10 cellular contexts compared by ENCODE assay signal in the genomic region with DNA sequence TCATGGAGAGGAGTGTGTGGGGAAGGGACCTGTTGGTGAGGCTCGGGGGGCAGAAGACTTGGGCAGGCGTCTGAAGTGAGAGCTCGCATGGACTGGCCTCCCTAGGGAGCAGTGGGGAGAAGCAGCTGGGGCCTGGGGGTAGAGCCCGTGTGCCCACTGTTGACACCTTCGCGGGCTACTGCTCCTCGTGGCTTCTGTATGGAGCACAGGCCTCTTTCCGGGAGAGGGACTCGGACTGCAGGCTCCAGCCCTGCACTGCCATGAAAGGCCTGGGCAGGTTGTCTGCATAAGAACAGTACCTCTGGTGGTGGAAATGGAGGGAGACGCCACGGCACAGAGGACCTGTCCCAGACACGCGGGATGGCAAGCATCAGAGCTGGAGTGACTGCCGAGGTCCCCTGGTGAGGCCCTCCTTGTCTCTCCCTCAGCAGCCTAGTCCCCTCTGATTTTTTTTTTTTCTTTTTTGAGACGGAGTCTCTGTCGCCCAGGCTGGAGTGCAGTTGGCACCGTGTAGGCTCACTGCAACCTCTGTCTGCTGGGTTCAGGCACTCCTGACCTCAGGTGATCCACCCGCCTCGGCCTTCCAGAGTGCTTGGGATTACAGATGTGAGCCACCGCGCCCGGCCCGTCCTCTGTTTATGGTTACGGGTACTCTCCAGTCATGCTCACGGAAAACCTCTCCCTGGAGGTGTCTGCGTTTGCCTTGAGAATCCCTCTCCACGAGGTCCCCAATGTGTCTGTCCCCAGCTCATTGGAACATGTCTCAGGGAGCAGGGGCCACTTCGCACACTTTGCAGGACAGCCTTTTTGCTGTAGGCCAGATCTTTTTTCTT. TPM values are rescaled to one million over a fixed set of nuclear protein-coding genes. Genes with fewer than 3 reads are reported as not detected.
DNase-seq lines count a peak whose midpoint lies in the region; ATAC-seq and TF ChIP-seq lines count a peak whose summit lies in the region.
"Had no signal": no experiment of that assay in that cellular context is flagged by ENCODE, and none has a peak within 500 bp of the region (broad histone marks: within the 10 kb centered on the region; RNA-seq: fewer than 3 reads in every experiment).

No MANE protein-coding gene starts in this region.

- peak overlapping the region; percentile 98 for H4K8ac ChIP-seq in trophoblast cell (ENCODE audit: low read depth, low read length)

- H3K18ac ChIP-seq in trophoblast cell (ENCODE audit: low read length), result no peak overlapping the region

- peaks cover 14% of the 10 kb centered on the region for H3K4me1 ChIP-seq in CD4-positive, alpha-beta memory T cell (ENCODE audit: insufficient read depth, low read length)
- H3K4me1 ChIP-seq in HUES6 (ENCODE audit: control insufficient read depth, insufficient read depth, low read length) (peaks cover 51% of the 10 kb centered on the region), trophoblast cell (ENCODE audit: control insufficient read depth in 1 of 2, insufficient read depth in 2 of 2, low read length in 2 of 2) (peaks cover 21 to 28% of the 10 kb centered on the region in 2 experiments)

- H3K79me1 ChIP-seq in trophoblast cell (ENCODE audit: low read length), result peaks cover 27% of the 10 kb centered on the region

- H3K9ac ChIP-seq in HUES6 (ENCODE audit: low read length) (peak overlapping the region; percentile 83), trophoblast cell (ENCODE audit: low read length) (no peak overlapping the region)

- no peak for DNase-seq in CD4-positive, alpha-beta memory T cell
- DNase-seq in chondrocyte (ENCODE audit: low spot score) (no peak), trophoblast cell (no peak), ACHN (no peak), NCI-H524 (lab: John Stamatoyannopoulos, UW) (no peak), NCI-H2171 (lab: John Stamatoyannopoulos, UW) (no peak)
- DNase-seq: NCI-H526, T1000 had no signal

- H3K36me3 Mint-ChIP-seq in CD4-positive, alpha-beta memory T cell, result peaks cover 2 to 4% of the 10 kb centered on the region in 2 donors
- no peaks in the 10 kb centered on the region for H3K36me3 Mint-ChIP-seq in chondrocyte (ENCODE audit: low read depth)

- POLR2A ChIA-PET in CD4-positive, alpha-beta memory T cell (lab: Charles Lee; ENCODE audit: partially characterized antibody), result interaction anchor here (1.2 to 10.0 kb wide), 3 partner anchors 41 to 50 kb away, joined by 5 to 265 read pairs (median 84); a partner anchor contains a TSS

- no peak overlapping the region for H4K12ac ChIP-seq in trophoblast cell (ENCODE audit: low read depth, low read length)

- WGBS in trophoblast cell (ENCODE audit: extremely low coverage, insufficient coverage, insufficient read length), result no CpG with 5 or more reads among the region's 28 CpGs

- peaks cover 5 to 23% (median 13%) of the 10 kb centered on the region in 4 donors for H3K4me1 Mint-ChIP-seq in CD4-positive, alpha-beta memory T cell
- peaks cover 39% of the 10 kb centered on the region for H3K4me1 Mint-ChIP-seq in chondrocyte (ENCODE audit: low read depth)

- H2BK5ac ChIP-seq in trophoblast cell (ENCODE audit: low read depth, low read length, poor library complexity), result no peak overlapping the region

- no peak overlapping the region for H3K4me2 ChIP-seq in trophoblast cell (ENCODE audit: low read length)

- H3K23ac ChIP-seq in trophoblast cell (ENCODE audit: low read length), result no peak overlapping the region

- no peak overlapping the region for H3K4ac ChIP-seq in trophoblast cell (ENCODE audit: low read depth, low read length)

- no peak for TF ChIP-seq CTCF in chondrocyte (IDR thresholded peaks at IDR 0.05)

- H3K4me3 Mint-ChIP-seq in CD4-positive, alpha-beta memory T cell, result peak overlapping the region in 6 of 8 donors; percentile 6 to 80 (median 58)
- H3K4me3 Mint-ChIP-seq in chondrocyte (ENCODE audit: unreplicated experiment), result no peak overlapping the region

- CTCF ChIA-PET in CD4-positive, alpha-beta memory T cell (lab: Charles Lee; ENCODE audit: partially characterized antibody), result interaction anchor here (0.9 to 9.1 kb wide), 3 partner anchors 12 to 50 kb away, joined by 4 to 65 read pairs (median 49); no protein-coding TSS in a partner anchor

- H3K9me3 Mint-ChIP-seq in CD4-positive, alpha-beta memory T cell, result no peaks in the 10 kb centered on the region
- H3K9me3 Mint-ChIP-seq in chondrocyte (ENCODE audit: low read depth), result no peaks in the 10 kb centered on the region

- no peak overlapping the region for H2BK120ac ChIP-seq in trophoblast cell (ENCODE audit: insufficient read depth, low read length, poor library complexity)

- no peak for ATAC-seq in HG03442 (IDR thresholded peaks at IDR 0.05; ENCODE audit: unreplicated experiment)

- no peaks in the 10 kb centered on the region for H3K36me3 ChIP-seq in CD4-positive, alpha-beta memory T cell (ENCODE audit: insufficient read depth, low read length)
- H3K36me3 ChIP-seq in HUES6 (ENCODE audit: control insufficient read depth, insufficient read depth, low read length), result no peaks in the 10 kb centered on the region
- H3K36me3 ChIP-seq in trophoblast cell (ENCODE audit: control insufficient read depth in 1 of 2, insufficient read depth in 2 of 2, low read length in 2 of 2), result no peaks in the 10 kb centered on the region

- H3K4me3 ChIP-seq in CD4-positive, alpha-beta memory T cell (ENCODE audit: low read length in 2 of 2), result no peak overlapping the region
- H3K4me3 ChIP-seq in HUES6 (ENCODE audit: low read depth, low read length) (no peak overlapping the region), trophoblast cell (ENCODE audit: low read depth, low read length) (no peak overlapping the region)

- H3K9me3 ChIP-seq in CD4-positive, alpha-beta memory T cell (ENCODE audit: control insufficient read depth in 1 of 2, low read length in 2 of 2), result no peaks in the 10 kb centered on the region
- no peaks in the 10 kb centered on the region for H3K9me3 ChIP-seq in HUES6 (ENCODE audit: control insufficient read depth, insufficient read depth, low read depth, low read length)
- H3K9me3 ChIP-seq in trophoblast cell (ENCODE audit: insufficient read depth, low read depth, low read length), result peaks cover 3% of the 10 kb centered on the region

- H3K27me3 ChIP-seq in CD4-positive, alpha-beta memory T cell (ENCODE audit: insufficient read depth, low read length), result no peaks in the 10 kb centered on the region
- H3K27me3 ChIP-seq in HUES6 (ENCODE audit: control insufficient read depth, insufficient read depth, low read length) (peaks cover 4% of the 10 kb centered on the region; the same call in 1 of the 2 replicates), trophoblast cell (ENCODE audit: insufficient read depth, low read length) (no peaks in the 10 kb centered on the region)

- peak overlapping the region; percentile 61 for H2AK5ac ChIP-seq in trophoblast cell (ENCODE audit: low read length)

- no peak overlapping the region for H3K14ac ChIP-seq in trophoblast cell (ENCODE audit: low read length)

- peak overlapping the region in 6 of 7 donors; percentile 90 to 99 (median 97) for H3K27ac Mint-ChIP-seq in CD4-positive, alpha-beta memory T cell
- peak overlapping the region; percentile 5 for H3K27ac Mint-ChIP-seq in chondrocyte (ENCODE audit: unreplicated experiment)

- H2AFZ ChIP-seq in trophoblast cell (ENCODE audit: insufficient read depth, low read length, poor library complexity), result peak overlapping the region; percentile 15

- H3K27me3 Mint-ChIP-seq in CD4-positive, alpha-beta memory T cell, result no peaks in the 10 kb centered on the region
- no peaks in the 10 kb centered on the region for H3K27me3 Mint-ChIP-seq in chondrocyte (ENCODE audit: low read depth)

- no peak overlapping the region for H3K27ac ChIP-seq in CD4-positive, alpha-beta memory T cell (ENCODE audit: low read depth, low read length)
- H3K27ac ChIP-seq in HUES6 (ENCODE audit: low read depth, low read length), result no peak overlapping the region
- H3K27ac ChIP-seq in trophoblast cell (ENCODE audit: low read depth, low read length), result no peak overlapping the region

- in situ Hi-C loops in ACHN (cut with HindIII; ENCODE audit: low pct_ligation_motif_present, low pct_unique_long_range_greater_than_20kb, low sequenced_read_pairs), result no loop called here

- peak overlapping the region; percentile 98 for H4K91ac ChIP-seq in trophoblast cell (ENCODE audit: low read depth, low read length)

- no peak overlapping the region for H2BK12ac ChIP-seq in trophoblast cell (ENCODE audit: low read length)

- intact Hi-C loops in CD4-positive, alpha-beta memory T cell (cut with micrococcal nuclease), result no loop called here

- peaks cover 5% of the 10 kb centered on the region for H3K79me2 ChIP-seq in trophoblast cell (ENCODE audit: control insufficient read depth, insufficient read depth, low read length, poor library complexity)

RNA-seq across cellular contexts. Expression of a gene that starts 44.7 kb away (rescaled TPM):
- 1,000 to 10,000 TPM in 1 of 2 experiments, 100 to 1,000 TPM in 1; 974 to 1,069 TPM for total RNA-seq in CD4-positive, alpha-beta memory T cell
- polyA plus RNA-seq in CD4-positive, alpha-beta memory T cell, result 1,000 to 10,000 TPM; 1,347 to 1,836 TPM
- total RNA-seq in chondrocyte, result 391 to 435 TPM (median 409 TPM) in 3 replicates
- 1,343 and 1,403 TPM in 2 replicates for polyA plus RNA-seq in trophoblast cell (2013)
